1 cellular context compared by ENCODE assay signal in the genomic region with DNA sequence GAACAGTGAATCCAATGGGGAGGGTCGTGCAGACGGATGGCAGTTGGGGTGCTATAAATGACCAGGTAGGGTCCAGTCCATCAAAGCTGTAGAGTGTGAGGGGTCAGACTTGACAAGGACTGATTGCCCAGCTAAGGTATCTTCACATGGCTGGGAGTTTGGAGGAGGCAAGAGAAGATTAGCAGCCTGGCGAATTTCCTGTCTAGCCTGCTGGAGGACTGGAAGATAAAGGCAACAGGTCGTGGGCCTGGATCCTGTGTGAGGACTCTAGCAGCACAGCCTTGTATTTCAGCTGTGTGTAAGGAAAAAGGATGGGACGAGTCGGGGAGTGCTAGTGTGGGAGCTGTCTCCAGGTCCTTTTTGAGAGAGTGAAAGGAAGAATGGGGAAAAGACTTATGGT.
A peak's percentile ranks its signal among the peaks of the same experiment; 100 is the strongest.
TF ChIP-seq lines count a peak whose summit lies in the region.

No MANE protein-coding gene starts in this region.

TF ChIP-seq in K562, 482 proteins besides CTCF, POLR2A, EP300 and RAD21:
- TF ChIP-seq TCF3 (CRISPR knock-in tag; IDR thresholded peaks at IDR 0.05) (peak; percentile 29; the same call in 1 of the 2 replicates), CBFA2T3 (IDR thresholded peaks at IDR 0.05) (peak; percentile 63), ZNF174 (CRISPR knock-in tag; IDR thresholded peaks at IDR 0.05) (no peak), ZNF347 (CRISPR knock-in tag; IDR thresholded peaks at IDR 0.05; ENCODE audit: low read depth) (no peak), SMAD4 (CRISPR knock-in tag; conservative IDR thresholded peaks at IDR 0.05) (peak; percentile 36; the same call in 1 of the 2 replicates), ARID2 (IDR thresholded peaks at IDR 0.05) (no peak), CBFA2T2 (conservative IDR thresholded peaks at IDR 0.05) (peak; percentile 39), MEIS2 (IDR thresholded peaks at IDR 0.05; ENCODE audit: partially characterized antibody) (peak; percentile 3)
